Comparison of ENCODE assay signal across 35 cellular contexts in genomic region chr1:41998250-41998649, GRCh38.
"Had no signal": no experiment of that assay in that cellular context is flagged by ENCODE, and none has a peak within 500 bp of the region (broad histone marks: within the 10 kb centered on the region; RNA-seq: fewer than 3 reads in every experiment).

No MANE protein-coding gene starts in this region.

- H3K9me3 ChIP-seq: MG63 had no signal

- H3K36me3 ChIP-seq: MG63 had no signal

- H3K27me3 ChIP-seq: MG63 had no signal

- DNase-seq: MG63, MM.1S, MV-4-11, NCI-H1048, NCI-H1092, NCI-H1092 treated with DMSO at 0.1 percent for 48 hours, NCI-H1105, NCI-H1105 treated with DMSO at 0.1 percent for 48 hours, NCI-H1417, NCI-H1417 treated with DMSO at 0.1 percent for 48 hours, NCI-H1436, NCI-H1436 treated with DMSO at 0.1 percent for 48 hours, NCI-H146, NCI-H1694, NCI-H1694 treated with DMSO at 0.1 percent for 48 hours, NCI-H187, NCI-H187 treated with DMSO at 0.1 percent for 48 hours, NCI-H1930, NCI-H2029, NCI-H2029 treated with DMSO at 0.1 percent for 48 hours, NCI-H2081, NCI-H2081 treated with DMSO at 0.1 percent for 48 hours, NCI-H2107, NCI-H2171, NCI-H2171 treated with DMSO at 0.1 percent for 48 hours, NCI-H2227 treated with DMSO at 0.1 percent for 48 hours, NCI-H226, NCI-H345, NCI-H446, NCI-H446 treated with DMSO at 0.1 percent for 48 hours, NCI-H510A, NCI-H510A treated with DMSO at 0.1 percent for 48 hours, NCI-H524, NCI-H524 treated with DMSO at 0.1 percent for 48 hours, NCI-H526 had no signal

- H3K4me3 ChIP-seq: MG63 had no signal
